10 cellular contexts compared by ENCODE assay signal in the genomic region with DNA sequence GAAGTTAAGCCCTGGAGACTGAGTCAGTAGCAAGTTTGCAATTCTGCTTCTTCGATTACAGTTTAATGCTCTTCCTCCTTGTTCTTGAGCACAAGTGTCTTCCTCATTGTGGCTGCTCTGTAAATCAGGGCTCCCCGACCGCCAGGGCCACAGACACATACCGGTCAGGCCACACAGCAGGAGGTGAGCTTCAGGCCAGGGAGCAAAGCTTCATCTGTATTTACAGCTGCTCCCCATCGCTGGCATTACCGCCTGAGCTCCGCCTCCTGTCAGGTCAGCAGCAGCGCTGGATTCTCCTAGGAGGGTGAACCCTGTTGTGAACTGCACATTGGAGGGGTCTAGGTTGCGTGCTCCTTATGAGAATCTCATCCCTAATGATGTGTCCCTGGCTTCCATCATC. TPM values are rescaled to one million over a fixed set of nuclear protein-coding genes. Genes with fewer than 3 reads are reported as not detected.
DNase-seq lines count a peak whose midpoint lies in the region; ATAC-seq, FAIRE-seq and TF ChIP-seq lines count a peak whose summit lies in the region.
"Had no signal": no experiment of that assay in that cellular context is flagged by ENCODE, and none has a peak within 500 bp of the region (broad histone marks: within the 10 kb centered on the region; RNA-seq: fewer than 3 reads in every experiment).

No MANE protein-coding gene starts in this region.

- peak; percentile 18 for DNase-seq in CD1c-positive myeloid dendritic cell (ENCODE audit: extremely low spot score)
- no peak for DNase-seq in H54 (ENCODE audit: insufficient read length, low spot score)
- DNase-seq in SKM-1 (lab: John Stamatoyannopoulos, UW; ENCODE audit: unreplicated experiment): peak; percentile 18
- DNase-seq in immature natural killer cell: peak; percentile 28 to 42 (median 41)
- no peak for DNase-seq in LoVo (ENCODE audit: low spot score)
- no peak for DNase-seq in NCI-H345 (lab: John Stamatoyannopoulos, UW)
- no peak for DNase-seq in Right ventricle myocardium superior
- no peak for DNase-seq in GM10266 (ENCODE audit: extremely low spot score)
- DNase-seq: caudate nucleus, COR-L47 had no signal

- peak overlapping the region; percentile 87 to 98 (median 95) for H3K27ac Mint-ChIP-seq in immature natural killer cell

- intact Hi-C loops in Right ventricle myocardium superior (cut with DNase I): no loop called here

- H3K36me3 Mint-ChIP-seq in immature natural killer cell: peaks cover 0 to 9% (median 0%) of the 10 kb centered on the region in 3 donors

- no peak for FAIRE-seq in H54 (lab: Jason Lieb, UNC)

- peaks cover 46 to 53% of the 10 kb centered on the region in 2 donors for H3K4me1 Mint-ChIP-seq in immature natural killer cell

- ATAC-seq in Right ventricle myocardium superior (ENCODE audit: poor library complexity): no peak

- TF ChIP-seq CTCF in GM10266 (IDR thresholded peaks at IDR 0.05; ENCODE audit: control insufficient read depth, insufficient read depth, low read depth, missing control alignments): no peak

- H3K27me3 Mint-ChIP-seq in immature natural killer cell (ENCODE audit: low read depth in 3 of 3): peaks cover 14 to 24% (median 21%) of the 10 kb centered on the region in 3 donors

- H3K4me3 Mint-ChIP-seq in immature natural killer cell: peak overlapping the region; percentile 87 to 90 (median 89)

- H3K9me3 Mint-ChIP-seq in immature natural killer cell: no peaks in the 10 kb centered on the region

- 0 out of 2 replicates have a peak, but pooled peaks have one; percentile 11 for TF ChIP-seq POLR2A in H54 (IDR thresholded peaks at IDR 0.05; ENCODE audit: low read depth, low read length)

RNA-seq across cellular contexts. Expression of a gene that starts 1.7 kb away (rescaled TPM):
- polyA plus RNA-seq in immature natural killer cell: 10 to 100 TPM; 42.0 to 74.7 (median 43.2) TPM
- total RNA-seq in Right ventricle myocardium superior: 20.3 TPM

Comparison
In these comparisons a context has a peak if more than half of its experiments do, and no peak if none do; other contexts are left out.
1. DNase-seq: peak in CD1c-positive myeloid dendritic cell (single experiment), SKM-1 (single experiment) and immature natural killer cell (3 of 3); none in H54 (single experiment), LoVo (single experiment), NCI-H345 (single experiment), Right ventricle myocardium superior (single experiment) and GM10266 (single experiment).